Comparison of ENCODE assay signal across 8 cellular contexts in the genomic region with DNA sequence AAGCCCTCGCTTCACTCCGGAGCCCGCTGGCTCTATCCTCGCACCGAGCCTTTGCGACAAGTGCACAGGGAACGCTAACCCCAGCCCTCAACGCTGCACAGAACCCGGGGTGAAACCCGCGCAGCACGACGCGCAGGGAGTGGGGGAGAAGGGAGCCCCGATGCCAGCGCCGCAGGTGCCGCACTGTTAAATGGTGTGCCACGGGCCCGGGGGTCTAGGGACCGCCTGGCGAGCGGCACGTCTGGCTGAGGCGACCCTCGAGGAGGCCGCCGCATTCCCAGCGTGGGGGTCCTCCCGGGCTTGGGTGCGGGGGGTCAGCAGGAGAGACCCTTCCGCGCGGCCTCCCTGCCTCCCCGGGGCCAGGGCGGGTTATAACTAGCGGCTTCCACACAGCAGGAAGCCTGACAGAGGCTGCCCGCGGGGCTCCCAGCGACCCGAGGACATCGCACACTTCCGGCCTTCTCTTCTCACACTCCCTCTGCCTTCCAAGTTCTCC. TPM values are rescaled to one million over a fixed set of nuclear protein-coding genes. Genes with fewer than 3 reads are reported as not detected.
DNase-seq lines count a peak whose midpoint lies in the region; FAIRE-seq and TF ChIP-seq lines count a peak whose summit lies in the region.

No MANE protein-coding gene starts in this region.

- DNase-seq in H7, result peak; percentile 67
- DNase-seq in NOMO-1 treated with dmso at 0.1 percent for 144 hours (lab: John Stamatoyannopoulos, UW; ENCODE audit: unreplicated experiment), result peak; percentile 58
- DNase-seq in kidney epithelial cell (ENCODE audit: low read depth), result no peak
- DNase-seq in stimulated activated CD8-positive, alpha-beta memory T cell treated with anti-CD3 and anti-CD28 coated beads, Interleukin-7, amount 100 ng/mL, for 24 hours (ENCODE audit: low read depth), result peak; percentile 23
- no peak for DNase-seq in RCC 7860 (ENCODE audit: low spot score)
- no peak for DNase-seq in A172 (ENCODE audit: low spot score)

- H3K36me3 ChIP-seq in ES-I3 (ENCODE audit: insufficient read depth, low read length) (no peaks in the 10 kb centered on the region), H7 (replicated peaks; ENCODE audit: control insufficient read depth, insufficient read depth, low read length) (no peaks in the 10 kb centered on the region), kidney epithelial cell (ENCODE audit: control insufficient read depth, insufficient read depth, low read length) (no peaks in the 10 kb centered on the region)

- peaks cover 4% of the 10 kb centered on the region for H3K27me3 ChIP-seq in H7 (ENCODE audit: control insufficient read depth, insufficient read depth, low read length)
- H3K27me3 ChIP-seq in kidney epithelial cell (ENCODE audit: control insufficient read depth, insufficient read depth, low read length), result peaks cover 8% of the 10 kb centered on the region

- peak overlapping the region; percentile 44; the same call in 1 of the 2 replicates for H3K9ac ChIP-seq in ES-I3 (ENCODE audit: low read depth, low read length)

- H3K27ac ChIP-seq in angular gyrus (ENCODE audit: low read depth, low read length), result peak overlapping the region; percentile 45

- peaks cover 7% of the 10 kb centered on the region; the same call in 1 of the 2 replicates for H3K4me1 ChIP-seq in ES-I3 (ENCODE audit: insufficient read depth, low read length)

- FAIRE-seq in RCC 7860 (lab: Jason Lieb, UNC), result no peak

- no peaks in the 10 kb centered on the region for H3K9me3 ChIP-seq in ES-I3 (ENCODE audit: control insufficient read depth, insufficient read depth, low read length)

- H3K4me3 ChIP-seq in H7 (ENCODE audit: insufficient read depth, low read depth, low read length), result peak overlapping the region; percentile 51
- H3K4me3 ChIP-seq in kidney epithelial cell (ENCODE audit: low read depth, low read length), result peak overlapping the region; percentile 30

- no peak for TF ChIP-seq CTCF in kidney epithelial cell (IDR thresholded peaks at IDR 0.05; ENCODE audit: insufficient read depth, low read length, poor library complexity, severe bottlenecking)

RNA-seq across cellular contexts. Expression of a gene that starts 23.8 kb away (rescaled TPM):
- total RNA-seq in H7 (2014; rRNA removed; shearing (Covaris generic)), result 0.42 TPM in 1 of 2 replicates, not detected in the other
- total RNA-seq in kidney epithelial cell, result not detected in 2 replicates
- total RNA-seq in A172 (2014; rRNA removed; shearing (Covaris generic)), result not detected in 2 replicates

Comparison
In these comparisons a context has a peak if more than half of its experiments do, and no peak if none do; other contexts are left out.
1. DNase-seq: peak in H7 (single experiment), NOMO-1 treated with dmso at 0.1 percent for 144 hours (single experiment) and stimulated activated CD8-positive, alpha-beta memory T cell treated with anti-CD3 and anti-CD28 coated beads, Interleukin-7, amount 100 ng/mL, for 24 hours (single experiment); none in kidney epithelial cell (single experiment), RCC 7860 (single experiment) and A172 (single experiment).